In genomic region chr2:100063459-100063953, GRCh38 we compare ENCODE assay signal across 27 cellular contexts.
"Had no signal": no experiment of that assay in that cellular context is flagged by ENCODE, and none has a peak within 500 bp of the region (broad histone marks: within the 10 kb centered on the region; RNA-seq: fewer than 3 reads in every experiment).

No MANE protein-coding gene starts in this region.

- H3K27ac Mint-ChIP-seq: neural progenitor cell, progenitor cell of endocrine pancreas had no signal

- H3K4me3 Mint-ChIP-seq: effector memory CD8-positive, alpha-beta T cell; nephron; neural progenitor cell had no signal

- H3K27me3 Mint-ChIP-seq: effector memory CD8-positive, alpha-beta T cell had no signal

- H3K27ac ChIP-seq: esophagus squamous epithelium, heart right ventricle, left lung, neural progenitor cell, parathyroid adenoma, right lobe of liver, suprapubic skin, transverse colon, upper lobe of right lung, uterus had no signal

- ATAC-seq: effector memory CD8-positive, alpha-beta T cell; heart right ventricle; left cardiac atrium; left lung; naive thymus-derived CD4-positive, alpha-beta T cell; right lobe of liver; stimulated activated naive CD8-positive, alpha-beta T cell treated with anti-CD3 and anti-CD28 coated beads, Interleukin-15, Interleukin-2, amounts not matched to agents 100 U/mL and 50 U/mL, for 24 hours; upper lobe of right lung had no signal

- DNase-seq: cortex of kidney; effector memory CD8-positive, alpha-beta T cell; erythroblast; esophagus squamous epithelium; foreskin melanocyte; glutamatergic neuron; heart right ventricle; hippocampal formation; left cardiac atrium; left lung; mesendoderm; midbrain; naive thymus-derived CD4-positive, alpha-beta T cell; right lobe of liver; stimulated activated CD4-positive, alpha-beta T cell treated with anti-CD3 and anti-CD28 coated beads, Interleukin-12 subunit alpha, Interleukin-12 subunit beta, amount 100 ng/mL, for 4 hours; stimulated activated CD4-positive, alpha-beta T cell treated with anti-CD3 and anti-CD28 coated beads, Interleukin-1b, Interleukin-23, amount 100 ng/mL, for 48 hours; stimulated activated CD4-positive, alpha-beta T cell treated with anti-CD3 and anti-CD28 coated beads, Interleukin-4, amount 100 ng/mL, for 1 hour; stimulated activated CD8-positive, alpha-beta memory T cell treated with anti-CD3 and anti-CD28 coated beads, Interleukin-4, amount 100 ng/mL, for 48 hours; stimulated activated naive CD8-positive, alpha-beta T cell treated with anti-CD3 and anti-CD28 coated beads, Interleukin-15, Interleukin-2, amounts not matched to agents 100 U/mL and 50 U/mL, for 24 hours; transverse colon; upper lobe of right lung; uterus had no signal
